ENCODE assay signal across 19 cellular contexts in the genomic region with DNA sequence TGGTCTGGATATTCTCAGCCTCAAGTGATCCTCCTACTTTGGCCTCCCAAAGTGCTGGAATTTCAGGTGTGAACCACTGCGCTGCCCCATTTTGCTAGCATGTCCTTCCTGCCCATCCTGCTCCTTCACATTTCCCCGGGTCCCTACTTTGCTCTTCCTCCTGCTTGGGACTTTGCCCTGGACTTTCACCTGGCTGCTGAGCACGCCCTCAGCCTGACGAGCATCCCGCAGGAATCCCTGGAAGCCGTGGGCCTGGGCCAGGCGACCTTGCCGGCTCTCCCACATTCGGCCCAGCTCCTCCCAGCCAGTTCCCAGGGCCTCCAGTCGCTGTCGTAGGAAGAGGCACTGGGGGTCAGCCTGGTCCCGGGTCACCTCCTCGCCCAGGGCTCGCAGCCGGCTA. TPM values are rescaled to one million over a fixed set of nuclear protein-coding genes. Genes with fewer than 3 reads are reported as not detected.
DNase-seq lines count a peak whose midpoint lies in the region; ATAC-seq and TF ChIP-seq lines count a peak whose summit lies in the region.
"Had no signal": no experiment of that assay in that cellular context is flagged by ENCODE, and none has a peak within 500 bp of the region (broad histone marks: within the 10 kb centered on the region; RNA-seq: fewer than 3 reads in every experiment).

No MANE protein-coding gene starts in this region.

- H3K27ac ChIP-seq in KOPT-K1 (ENCODE audit: low read depth, low read length, poor library complexity, severe bottlenecking) (peak overlapping the region; percentile 88), right lobe of liver (no peak overlapping the region), neuronal stem cell (replicated peaks; ENCODE audit: low read length) (no peak overlapping the region)
- H3K27ac ChIP-seq: 22Rv1, A549, C4-2B had no signal

- no peak overlapping the region for H2BK12ac ChIP-seq in neuronal stem cell (ENCODE audit: low read length)

- H3K4me3 ChIP-seq in right lobe of liver (no peak overlapping the region), neuronal stem cell (ENCODE audit: low read length in 2 of 2) (no peak overlapping the region)
- H3K4me3 ChIP-seq: A549 had no signal

- H3K9me3 ChIP-seq in KOPT-K1 (ENCODE audit: insufficient read depth, low read length, poor library complexity, severe bottlenecking): no peaks in the 10 kb centered on the region
- H3K9me3 ChIP-seq in right lobe of liver: no peaks in the 10 kb centered on the region
- peaks cover 0 to 6% of the 10 kb centered on the region in 2 donors for H3K9me3 ChIP-seq in neuronal stem cell (replicated peaks in 1 of 2; ENCODE audit: control insufficient read depth in 2 of 2, insufficient read depth in 1 of 2, low read depth in 1 of 2, low read length in 2 of 2)

- no peak overlapping the region for H4K91ac ChIP-seq in neuronal stem cell (ENCODE audit: low read depth, low read length, poor library complexity)

- H3K36me3 ChIP-seq in KOPT-K1 (ENCODE audit: insufficient read depth, low read length) (no peaks in the 10 kb centered on the region), right lobe of liver (peaks cover 0 to 22% (median 11%) of the 10 kb centered on the region in 4 donors), neuronal stem cell (replicated peaks in 1 of 2; ENCODE audit: control insufficient read depth in 2 of 2, insufficient read depth in 2 of 2, low read length in 2 of 2) (peaks cover 53 to 82% of the 10 kb centered on the region in 2 donors)

- H2AFZ ChIP-seq in neuronal stem cell (ENCODE audit: low read length): no peak overlapping the region

- H3K14ac ChIP-seq in neuronal stem cell (ENCODE audit: low read length): no peak overlapping the region

- H3K4me1 ChIP-seq in right lobe of liver (peaks cover 0 to 17% (median 5%) of the 10 kb centered on the region in 4 donors), neuronal stem cell (ENCODE audit: control insufficient read depth in 2 of 2, insufficient read depth in 1 of 2, low read depth in 1 of 2, low read length in 2 of 2) (no peaks in the 10 kb centered on the region)
- H3K4me1 ChIP-seq: A549 had no signal

- H3K79me1 ChIP-seq in neuronal stem cell (ENCODE audit: low read depth, low read length): peaks cover 4% of the 10 kb centered on the region

- ATAC-seq in left colon (peak; percentile 66), right lobe of liver (peak in 3 of 4 donors; percentile 4 to 41 (median 22)), HG03135 (IDR thresholded peaks at IDR 0.05; ENCODE audit: unreplicated experiment) (no peak)
- ATAC-seq: A549, HCT116 had no signal

- no peak for TF ChIP-seq CTCF in right lobe of liver (IDR thresholded peaks at IDR 0.05)

- no peak overlapping the region for H2AK5ac ChIP-seq in neuronal stem cell (ENCODE audit: low read depth, low read length)

- H3K18ac ChIP-seq in neuronal stem cell (ENCODE audit: low read length): no peak overlapping the region

- TF ChIP-seq POLR2A in right lobe of liver (IDR thresholded peaks at IDR 0.05): no peak

- H3K27me3 ChIP-seq in right lobe of liver (no peaks in the 10 kb centered on the region), neuronal stem cell (ENCODE audit: control insufficient read depth in 3 of 3, insufficient read depth in 3 of 3, low read depth in 1 of 3, low read length in 3 of 3) (no peaks in the 10 kb centered on the region)

- no peak overlapping the region for H3K9ac ChIP-seq in neuronal stem cell (ENCODE audit: low read depth, low read length, poor library complexity)

- H4K8ac ChIP-seq in neuronal stem cell (ENCODE audit: low read depth, low read length): peak overlapping the region; percentile 76

- H2BK15ac ChIP-seq in neuronal stem cell (ENCODE audit: low read length): no peak overlapping the region

- no peak overlapping the region for H3K4ac ChIP-seq in neuronal stem cell (ENCODE audit: low read length)

- no peak for DNase-seq in left colon
- no peak for DNase-seq in right lobe of liver
- no peak for DNase-seq in neuronal stem cell (ENCODE audit: low spot score)
- DNase-seq in stimulated activated CD8-positive, alpha-beta memory T cell treated with anti-CD3 and anti-CD28 coated beads, Interleukin-4, amount 100 ng/mL, for 48 hours: no peak
- DNase-seq in NCI-H146 treated with DMSO at 0.1 percent for 48 hours (lab: John Stamatoyannopoulos, UW; ENCODE audit: unreplicated experiment): no peak
- DNase-seq: AML-193; CD4-positive, alpha-beta memory T cell; DMS153; DMS79; GDM1; GOT3; H7; HFFc6 had no signal

- H2BK5ac ChIP-seq in neuronal stem cell (ENCODE audit: low read length): no peak overlapping the region

- intact Hi-C loops in left colon (cut with DNase I, micrococcal nuclease): no loop called here
- intact Hi-C loops in right lobe of liver (cut with DNase I): no loop called here

- H2BK120ac ChIP-seq in neuronal stem cell (ENCODE audit: low read depth, low read length): no peak overlapping the region

- H3K23ac ChIP-seq in neuronal stem cell (ENCODE audit: low read depth, low read length, poor library complexity): no peak overlapping the region

- no peak overlapping the region for H3K4me2 ChIP-seq in neuronal stem cell (ENCODE audit: insufficient read depth, low read length, poor library complexity, severe bottlenecking)
- H3K4me2 ChIP-seq: A549 had no signal

- 71% methylated on average over 12 of the region's 15 CpGs for WGBS in right lobe of liver (ENCODE audit: insufficient coverage, low coverage, low lambda C conversion rate, missing lambda C conversion rate)
- WGBS in neuronal stem cell (ENCODE audit: extremely low coverage in 2 of 2, insufficient read length in 2 of 2, insufficient replicate concordance in 1 of 2), 2 donors: no CpG with 5 or more reads among the region's 15 CpGs

RNA-seq across cellular contexts. Expression of a gene that starts 22.6 kb away (rescaled TPM):
- total RNA-seq in left colon (10 to 100 TPM; 14.7 to 17.6 TPM), right lobe of liver (1 to 10 TPM; 3.6 to 9.4 (median 6.9) TPM)
- polyA plus RNA-seq in neuronal stem cell (2013, experiment 1 of 2): 19.8 TPM
- 20.3 TPM for polyA plus RNA-seq in neuronal stem cell (2013, experiment 2 of 2)

RNA-seq across cellular contexts. Expression of a gene that starts 28.7 kb away (rescaled TPM):
- total RNA-seq in left colon (1 to 10 TPM; 3.9 to 7.3 TPM), right lobe of liver (10 to 100 TPM; 20.7 to 67.1 (median 50.7) TPM)
- 22.0 TPM for polyA plus RNA-seq in neuronal stem cell (2013, experiment 1 of 2)
- polyA plus RNA-seq in neuronal stem cell (2013, experiment 2 of 2): 21.8 TPM
- total RNA-seq: CD4-positive, alpha-beta memory T cell had no signal
- polyA plus RNA-seq: CD4-positive, alpha-beta memory T cell had no signal
